ENCODE assay signal across 23 cellular contexts in genomic region chrX:50111762-50112161, GRCh38.
DNase-seq lines count a peak whose midpoint lies in the region; ATAC-seq and TF ChIP-seq lines count a peak whose summit lies in the region.
"Had no signal": no experiment of that assay in that cellular context is flagged by ENCODE, and none has a peak within 500 bp of the region (broad histone marks: within the 10 kb centered on the region; RNA-seq: fewer than 3 reads in every experiment).

No MANE protein-coding gene starts in this region.

- intact Hi-C loops in body of pancreas (cut with DNase I) (no loop called here), aorta (cut with DNase I) (no loop called here)

- no peak overlapping the region for H3K27ac Mint-ChIP-seq in GM23338
- H3K27ac Mint-ChIP-seq: immature natural killer cell; stimulated activated naive B cell treated with anti-CD40 and anti-IgM and Interleukin-4, amounts not matched to agents 10 μg/mL and 1 μg/mL and 100 μg/mL, for 72 hours had no signal

- no peak overlapping the region for H2AFZ ChIP-seq in GM23338

- peaks cover 3% of the 10 kb centered on the region; the same call in 1 of the 2 replicates for H3K9me2 ChIP-seq in GM23338 (ENCODE audit: insufficient read depth)
- H3K9me2 ChIP-seq: SK-N-SH had no signal

- H3K36me3 ChIP-seq in GM23338 (ENCODE audit: insufficient read depth) = no peaks in the 10 kb centered on the region
- H3K36me3 ChIP-seq in body of pancreas (replicated peaks in 1 of 2; ENCODE audit: insufficient read depth in 1 of 2, low read depth in 2 of 2) = no peaks in the 10 kb centered on the region
- H3K36me3 ChIP-seq in lung (ENCODE audit: control insufficient read depth in 2 of 2, insufficient read depth in 2 of 2, low read length in 2 of 2) = no peaks in the 10 kb centered on the region
- H3K36me3 ChIP-seq in aorta (ENCODE audit: control insufficient read depth in 1 of 2, insufficient read depth in 2 of 2, low read length in 1 of 2) = no peaks in the 10 kb centered on the region
- H3K36me3 ChIP-seq: esophagus squamous epithelium, right atrium auricular region had no signal

- H3F3A ChIP-seq in GM23338 (replicated peaks; ENCODE audit: low read depth) = no peaks in the 10 kb centered on the region

- H3K4me3 Mint-ChIP-seq in GM23338 = no peak overlapping the region
- H3K4me3 Mint-ChIP-seq: immature natural killer cell; stimulated activated naive B cell treated with anti-CD40 and anti-IgM and Interleukin-4, amounts not matched to agents 10 μg/mL and 1 μg/mL and 100 μg/mL, for 72 hours had no signal

- H3K4me1 ChIP-seq in GM23338 (ENCODE audit: insufficient read depth) (peaks cover 50% of the 10 kb centered on the region), body of pancreas (peaks cover 5% of the 10 kb centered on the region), lung (ENCODE audit: control insufficient read depth in 2 of 2, insufficient read depth in 2 of 2, low read length in 2 of 2) (no peaks in the 10 kb centered on the region), aorta (ENCODE audit: control insufficient read depth in 1 of 2, insufficient read depth in 2 of 2, low read length in 2 of 2) (no peaks in the 10 kb centered on the region)
- H3K4me1 ChIP-seq: esophagus squamous epithelium, right atrium auricular region had no signal

- peaks cover 52% of the 10 kb centered on the region for H3K4me1 Mint-ChIP-seq in GM23338
- H3K4me1 Mint-ChIP-seq: immature natural killer cell had no signal

- 0 out of 2 replicates have a peak overlapping the region, but pooled peaks have one; percentile 21 for H3K4me2 ChIP-seq in GM23338
- H3K4me2 ChIP-seq: SK-N-SH had no signal

- ATAC-seq in GM23338 (no peak), body of pancreas (peak; percentile 78), lung (ENCODE audit: insufficient read depth, low FRiP score) (no peak), aorta (ENCODE audit: low FRiP score) (no peak), HG02678 (IDR thresholded peaks at IDR 0.05; ENCODE audit: unreplicated experiment) (no peak)
- ATAC-seq: K562; stimulated activated naive B cell treated with anti-CD40 and anti-IgM and Interleukin-4, amounts not matched to agents 10 μg/mL and 1 μg/mL and 100 μg/mL, for 72 hours had no signal

- no peaks in the 10 kb centered on the region; the same call in 2 of the 3 replicates for H3K36me3 Mint-ChIP-seq in GM23338 (ENCODE audit: low read depth)
- H3K36me3 Mint-ChIP-seq: immature natural killer cell; stimulated activated naive B cell treated with anti-CD40 and anti-IgM and Interleukin-4, amounts not matched to agents 10 μg/mL and 1 μg/mL and 100 μg/mL, for 72 hours had no signal

- H3K27me3 ChIP-seq in GM23338 (ENCODE audit: insufficient read depth) (no peaks in the 10 kb centered on the region), body of pancreas (no peaks in the 10 kb centered on the region), lung (ENCODE audit: control insufficient read depth, insufficient read depth) (no peaks in the 10 kb centered on the region), aorta (ENCODE audit: control insufficient read depth in 1 of 2, insufficient read depth in 2 of 2, low read length in 1 of 2) (no peaks in the 10 kb centered on the region)
- H3K27me3 ChIP-seq: esophagus squamous epithelium, right atrium auricular region had no signal

- TF ChIP-seq CTCF in GM23338 (conservative IDR thresholded peaks at IDR 0.05; ENCODE audit: low read depth in 2 of 2) = no peak
- TF ChIP-seq CTCF in body of pancreas (IDR thresholded peaks at IDR 0.05) = no peak
- TF ChIP-seq CTCF in lung (IDR thresholded peaks at IDR 0.05; ENCODE audit: control extremely low read depth, extremely low read depth) = no peak

- TF ChIP-seq POLR2A in body of pancreas (IDR thresholded peaks at IDR 0.05) = no peak

- WGBS in body of pancreas, 2 donors = 36 to 37% methylated on average over 3 of the region's 3 CpGs
- 53 to 71% methylated on average over 3 of the region's 3 CpGs for WGBS in lung, 2 donors
- 37 to 38% methylated on average over 3 of the region's 3 CpGs for WGBS in aorta, 2 donors

- no peaks in the 10 kb centered on the region for H3K9me3 ChIP-seq in body of pancreas
- H3K9me3 ChIP-seq in lung (ENCODE audit: control insufficient read depth in 2 of 2, insufficient read depth in 1 of 2, low read length in 1 of 2) = no peaks in the 10 kb centered on the region
- no peaks in the 10 kb centered on the region for H3K9me3 ChIP-seq in aorta (ENCODE audit: control insufficient read depth, low read length)
- H3K9me3 ChIP-seq: esophagus squamous epithelium, right atrium auricular region, SK-N-SH had no signal

- H4K20me1 ChIP-seq in GM23338 (replicated peaks; ENCODE audit: insufficient read depth) = no peaks in the 10 kb centered on the region

- no peak overlapping the region for H3K4me3 ChIP-seq in GM23338
- no peak overlapping the region for H3K4me3 ChIP-seq in body of pancreas
- H3K4me3 ChIP-seq in lung = no peak overlapping the region
- H3K4me3 ChIP-seq in aorta (ENCODE audit: low read length in 2 of 2) = no peak overlapping the region
- H3K4me3 ChIP-seq: esophagus squamous epithelium, K562, right atrium auricular region had no signal

- no peaks in the 10 kb centered on the region for H3K79me2 ChIP-seq in GM23338 (replicated peaks; ENCODE audit: insufficient read depth)

- H3K27ac ChIP-seq in GM23338 (ENCODE audit: low read depth) = no peak overlapping the region
- peak overlapping the region in 1 of 4 donors; percentile 18 for H3K27ac ChIP-seq in body of pancreas
- no peak overlapping the region for H3K27ac ChIP-seq in lung (ENCODE audit: low read depth in 1 of 2, low read length in 1 of 2)
- H3K27ac ChIP-seq in aorta (ENCODE audit: low read depth in 1 of 2, low read length in 2 of 2) = no peak overlapping the region
- H3K27ac ChIP-seq: esophagus squamous epithelium, right atrium auricular region had no signal

- H3K9me3 Mint-ChIP-seq in GM23338 = no peaks in the 10 kb centered on the region; the same call in 1 of the 3 replicates
- H3K9me3 Mint-ChIP-seq: immature natural killer cell; stimulated activated naive B cell treated with anti-CD40 and anti-IgM and Interleukin-4, amounts not matched to agents 10 μg/mL and 1 μg/mL and 100 μg/mL, for 72 hours had no signal

- DNase-seq in GM23338 (ENCODE audit: low spot score) = no peak
- DNase-seq in body of pancreas = peak; percentile 57 to 84 (median 76)
- peak; percentile 31 for DNase-seq in lung (ENCODE audit: low spot score)
- DNase-seq in renal cortical epithelial cell (ENCODE audit: low read depth) = peak; percentile 56
- DNase-seq in aorta = no peak
- DNase-seq in NCI-H82 treated with DMSO at 0.1 percent for 48 hours (lab: John Stamatoyannopoulos, UW; ENCODE audit: unreplicated experiment) = no peak
- DNase-seq in NCI-H187 treated with DMSO at 0.1 percent for 48 hours (lab: John Stamatoyannopoulos, UW) = no peak
- DNase-seq: activated CD4-positive, alpha-beta T cell treated with anti-CD3 and anti-CD28 coated beads for 48 hours; activated naive CD4-positive, alpha-beta T cell; activated T-cell treated with anti-CD3 and anti-CD28 coated beads, Interleukin-2, amount 50 U/mL, for 48 hours; esophagus squamous epithelium; hippocampal formation; immature natural killer cell; MM.1S; NCI-H1417 treated with DMSO at 0.1 percent for 48 hours; NCI-H526 treated with DMSO at 0.1 percent for 48 hours; SK-N-SH; stimulated activated CD4-positive, alpha-beta T cell treated with anti-CD3 and anti-CD28 coated beads, Interleukin-4, amount 100 ng/mL, for 24 hours; stimulated activated naive B cell treated with anti-CD40 and anti-IgM and Interleukin-4, amounts not matched to agents 10 μg/mL and 1 μg/mL and 100 μg/mL, for 72 hours; T-helper 2 cell had no signal

- peaks cover 4% of the 10 kb centered on the region for H3K27me3 Mint-ChIP-seq in GM23338 (ENCODE audit: insufficient read depth, low read depth, poor library complexity)

TF ChIP-seq in GM23338, 12 proteins besides CTCF, POLR2A, EP300 and RAD21 (continues in another document):
- TF ChIP-seq EZH2 (IDR thresholded peaks at IDR 0.05; ENCODE audit: low read depth, unreplicated experiment) (no peak), POLR2AphosphoS5 (IDR thresholded peaks at IDR 0.05; ENCODE audit: low read depth) (no peak), EZH2phosphoT487 (IDR thresholded peaks at IDR 0.05; ENCODE audit: unreplicated experiment) (no peak), NANOG (IDR thresholded peaks at IDR 0.05; ENCODE audit: borderline replicate concordance) (no peak)

Comparison
In these comparisons a context has a peak if more than half of its experiments do, and no peak if none do; other contexts are left out.
1. DNase-seq: peak in body of pancreas (4 of 4), lung (single experiment) and renal cortical epithelial cell (single experiment); none in GM23338 (single experiment), aorta (0 of 2), NCI-H82 treated with DMSO at 0.1 percent for 48 hours (single experiment) and NCI-H187 treated with DMSO at 0.1 percent for 48 hours (single experiment).